ENCODE assay signal across 17 cellular contexts in genomic region chr11:28659716-28660348, GRCh38.
DNase-seq lines count a peak whose midpoint lies in the region; ATAC-seq and TF ChIP-seq lines count a peak whose summit lies in the region.
"Had no signal": no experiment of that assay in that cellular context is flagged by ENCODE, and none has a peak within 500 bp of the region (broad histone marks: within the 10 kb centered on the region; RNA-seq: fewer than 3 reads in every experiment).

No MANE protein-coding gene starts in this region.

- no peaks in the 10 kb centered on the region for H3K27me3 Mint-ChIP-seq in MCF 10A (ENCODE audit: insufficient read depth, unreplicated experiment)
- H3K27me3 Mint-ChIP-seq: CD4-positive, CD25-positive, alpha-beta regulatory T cell had no signal

- 100% methylated on average over 1 of the region's 1 CpG for WGBS in mammary epithelial cell (ENCODE audit: low coverage, missing lambda C conversion rate)

- no peaks in the 10 kb centered on the region for H3K79me2 ChIP-seq in mammary epithelial cell (ENCODE audit: insufficient read depth, low read length)

- H3K4me3 ChIP-seq in mammary epithelial cell (replicated peaks in 1 of 3; ENCODE audit: insufficient read depth in 1 of 3, low read depth in 2 of 3, low read length in 3 of 3): no peak overlapping the region
- no peak overlapping the region for H3K4me3 ChIP-seq in RWPE2 (ENCODE audit: severe bottlenecking)

- H3K27me3 ChIP-seq in mammary epithelial cell (ENCODE audit: insufficient read depth, low read length): no peaks in the 10 kb centered on the region
- no peaks in the 10 kb centered on the region for H3K27me3 ChIP-seq in RWPE2 (ENCODE audit: insufficient read depth, poor library complexity, severe bottlenecking)
- H3K27me3 ChIP-seq: BE2C had no signal

- H3K36me3 Mint-ChIP-seq in MCF 10A (ENCODE audit: insufficient read depth, unreplicated experiment): no peaks in the 10 kb centered on the region
- H3K36me3 Mint-ChIP-seq: CD4-positive, CD25-positive, alpha-beta regulatory T cell; CD8-positive, alpha-beta memory T cell had no signal

- H4K20me1 ChIP-seq in mammary epithelial cell (ENCODE audit: insufficient read depth, low read length): no peaks in the 10 kb centered on the region

- in situ Hi-C loops in mammary epithelial cell (cut with MboI; ENCODE audit: low sequenced_read_pairs in 2 of 2): no loop called here

- no peak overlapping the region for H3K9ac ChIP-seq in mammary epithelial cell (ENCODE audit: insufficient read depth, low read length)

- H3K4me2 ChIP-seq in mammary epithelial cell (ENCODE audit: insufficient read depth, low read depth, low read length): no peak overlapping the region

- DNase-seq in MCF 10A (ENCODE audit: unreplicated experiment): peak; percentile 19
- no peak for DNase-seq in mammary epithelial cell
- no peak for DNase-seq in RWPE2 (ENCODE audit: low spot score)
- peak; percentile 31 for DNase-seq in iris pigment epithelial cell (ENCODE audit: low read depth)
- DNase-seq in SW480 (ENCODE audit: low spot score): no peak
- no peak for DNase-seq in activated CD4-positive, CD25-positive, alpha-beta regulatory T cell treated with anti-CD3 and anti-CD28 coated beads, Interleukin-2, amount 50 U/mL, for 72 hours
- DNase-seq: 8988T; BE2C; C1 segment of cervical spinal cord; CD4-positive, CD25-positive, alpha-beta regulatory T cell; CD8-positive, alpha-beta memory T cell; COR-L47; GDM1; GOT3; H7 had no signal

- no peaks in the 10 kb centered on the region for H3K9me3 ChIP-seq in mammary epithelial cell (replicated peaks; ENCODE audit: insufficient read depth, low read length)
- H3K9me3 ChIP-seq in RWPE2 (ENCODE audit: severe bottlenecking): no peaks in the 10 kb centered on the region
- H3K9me3 ChIP-seq: BE2C had no signal

- CTCF ChIA-PET in MCF 10A (lab: Yijun Ruan, JAX) (interaction anchor here (0.7 kb wide), 1 partner anchor 498 kb away, joined by 3 read pairs; no protein-coding TSS in a partner anchor), mammary epithelial cell (lab: Charles Lee; ENCODE audit: low non-redundant PET) (no interaction called here)

- POLR2A ChIA-PET in MCF 10A (lab: Yijun Ruan, JAX): no interaction called here

- no peak overlapping the region for H3K4me3 Mint-ChIP-seq in MCF 10A (ENCODE audit: unreplicated experiment)
- H3K4me3 Mint-ChIP-seq: CD4-positive, CD25-positive, alpha-beta regulatory T cell; CD8-positive, alpha-beta memory T cell had no signal

- H3K36me3 ChIP-seq in mammary epithelial cell (ENCODE audit: insufficient read depth, low read length) (no peaks in the 10 kb centered on the region), RWPE2 (ENCODE audit: low read depth) (no peaks in the 10 kb centered on the region)
- H3K36me3 ChIP-seq: BE2C had no signal

- H3K27ac Mint-ChIP-seq in MCF 10A (ENCODE audit: low read depth, unreplicated experiment): no peak overlapping the region
- H3K27ac Mint-ChIP-seq: CD4-positive, CD25-positive, alpha-beta regulatory T cell; CD8-positive, alpha-beta memory T cell had no signal

- no TSS peak for BruUV-seq in MCF 10A (replicated peaks; lab: Mats Ljungman, UMichigan)
- no TSS peak for BruUV-seq in mammary epithelial cell (replicated peaks; lab: Mats Ljungman, UMichigan)

- H3K9me3 Mint-ChIP-seq in MCF 10A (ENCODE audit: unreplicated experiment): no peaks in the 10 kb centered on the region

- H3K27ac ChIP-seq in mammary epithelial cell (ENCODE audit: insufficient read depth, low read depth, low read length) (no peak overlapping the region), RWPE2 (ENCODE audit: poor library complexity, severe bottlenecking) (peak overlapping the region; percentile 91)

- H3K4me1 ChIP-seq in mammary epithelial cell (ENCODE audit: insufficient read depth, low read length) (peaks cover 10% of the 10 kb centered on the region), RWPE2 (ENCODE audit: insufficient read depth, poor library complexity, severe bottlenecking) (peaks cover 37% of the 10 kb centered on the region)
- H3K4me1 ChIP-seq: BE2C had no signal

- TF ChIP-seq CTCF in MCF 10A (IDR thresholded peaks at IDR 0.05; ENCODE audit: unreplicated experiment): no peak
- TF ChIP-seq CTCF in mammary epithelial cell (conservative IDR thresholded peaks at IDR 0.05 in 1 of 2, IDR thresholded peaks at IDR 0.05 in 1 of 2; ENCODE audit: extremely low read depth in 1 of 2, insufficient read depth in 1 of 2, low read depth in 1 of 2, low read length in 2 of 2): no peak
- TF ChIP-seq CTCF in RWPE2 (IDR thresholded peaks at IDR 0.05; ENCODE audit: poor library complexity, severe bottlenecking): no peak

- dilution Hi-C loops in mammary epithelial cell (cut with HindIII; ENCODE audit: low sequenced_read_pairs): no loop called here

- H2AFZ ChIP-seq in mammary epithelial cell (ENCODE audit: low read depth, low read length): no peak overlapping the region

- intact Hi-C loops in MCF 10A (cut with micrococcal nuclease): no loop called here
- intact Hi-C loops in mammary epithelial cell (cut with micrococcal nuclease): no loop called here

- ATAC-seq in RWPE2 (ENCODE audit: low read depth): peak; percentile 75
- no peak for ATAC-seq in GM21515 (IDR thresholded peaks at IDR 0.05; ENCODE audit: unreplicated experiment)
- ATAC-seq: HepG2 had no signal

- H3K4me1 Mint-ChIP-seq in MCF 10A (ENCODE audit: insufficient read depth, unreplicated experiment): no peaks in the 10 kb centered on the region
- H3K4me1 Mint-ChIP-seq: CD4-positive, CD25-positive, alpha-beta regulatory T cell; CD8-positive, alpha-beta memory T cell had no signal

Comparison
In these comparisons a context has a peak if more than half of its experiments do, and no peak if none do; other contexts are left out.
1. DNase-seq: peak in MCF 10A (single experiment) and iris pigment epithelial cell (single experiment); none in mammary epithelial cell (single experiment), RWPE2 (single experiment), SW480 (single experiment) and activated CD4-positive, CD25-positive, alpha-beta regulatory T cell treated with anti-CD3 and anti-CD28 coated beads, Interleukin-2, amount 50 U/mL, for 72 hours (single experiment).